Comparison of ENCODE assay signal across 15 cellular contexts in the genomic region with DNA sequence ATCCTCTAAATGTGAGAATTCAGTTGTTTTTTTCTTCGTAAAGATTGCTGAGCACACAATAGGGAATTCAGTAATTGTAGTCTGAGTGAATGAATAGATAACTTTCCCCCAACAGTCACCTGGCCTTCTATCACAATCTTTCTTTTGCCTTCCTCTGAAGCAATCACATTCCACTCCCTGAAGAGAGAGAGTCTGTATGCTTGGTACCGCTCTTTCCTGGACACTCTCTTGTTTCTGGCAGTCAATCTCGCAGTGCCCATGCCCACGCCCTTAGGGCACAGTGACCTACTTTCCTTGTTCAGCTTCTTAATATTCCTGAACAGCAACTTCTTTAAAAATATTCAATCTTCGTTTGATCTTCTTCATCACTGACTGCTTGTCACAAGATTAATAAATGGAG.
DNase-seq lines count a peak whose midpoint lies in the region; ATAC-seq, FAIRE-seq and TF ChIP-seq lines count a peak whose summit lies in the region.
"Had no signal": no experiment of that assay in that cellular context is flagged by ENCODE, and none has a peak within 500 bp of the region (broad histone marks: within the 10 kb centered on the region; RNA-seq: fewer than 3 reads in every experiment).

No MANE protein-coding gene starts in this region.

- no peaks in the 10 kb centered on the region for H3K9me3 ChIP-seq in endothelial cell of umbilical vein (replicated peaks; ENCODE audit: control insufficient read depth, insufficient read depth, low read length)
- no peaks in the 10 kb centered on the region for H3K9me3 ChIP-seq in tibial artery
- H3K9me3 ChIP-seq: body of pancreas had no signal

- no peaks in the 10 kb centered on the region for H3K4me1 Mint-ChIP-seq in activated naive CD8-positive, alpha-beta T cell treated with anti-CD3 and anti-CD28 coated beads, Interleukin-2, amount 50 U/mL, for 24 hours

- H3K4me3 ChIP-seq in endothelial cell of umbilical vein (replicated peaks in 1 of 3; ENCODE audit: insufficient read depth in 1 of 3, low read depth in 1 of 3, low read length in 3 of 3): no peak overlapping the region
- H3K4me3 ChIP-seq in tibial artery: no peak overlapping the region
- H3K4me3 ChIP-seq: body of pancreas had no signal

- H4K20me1 ChIP-seq in endothelial cell of umbilical vein (replicated peaks; ENCODE audit: control insufficient read depth, extremely low read depth, insufficient read depth, low read length): no peaks in the 10 kb centered on the region

- CTCF ChIA-PET in endothelial cell of umbilical vein (lab: Charles Lee): interaction anchor here (0.7 to 2.0 kb wide), 6 partner anchors 10 to 192 kb away, joined by 3 to 23 read pairs (median 6); no protein-coding TSS in a partner anchor

- TF ChIP-seq POLR2A in endothelial cell of umbilical vein (IDR thresholded peaks at IDR 0.05; ENCODE audit: low read depth, low read length): no peak

- no peak overlapping the region for H3K4me2 ChIP-seq in endothelial cell of umbilical vein (ENCODE audit: insufficient read depth, low read length)

- FAIRE-seq in endothelial cell of umbilical vein (lab: Jason Lieb, UNC): peak; percentile 24
- FAIRE-seq: islet of Langerhans had no signal

- H3K27me3 Mint-ChIP-seq in activated naive CD8-positive, alpha-beta T cell treated with anti-CD3 and anti-CD28 coated beads, Interleukin-2, amount 50 U/mL, for 24 hours: no peaks in the 10 kb centered on the region
- H3K27me3 Mint-ChIP-seq: stimulated activated naive CD8-positive, alpha-beta T cell treated with anti-CD3 and anti-CD28 coated beads, Interleukin-15, Interleukin-2, amounts not matched to agents 100 ng/mL and 50 ng/mL, for 24 hours had no signal

- TF ChIP-seq CTCF in endothelial cell of umbilical vein (IDR thresholded peaks at IDR 0.05; ENCODE audit: extremely low read depth in 1 of 2, insufficient read depth in 1 of 2, low read depth in 1 of 2, low read length in 2 of 2) (no peak), tibial artery (IDR thresholded peaks at IDR 0.05) (no peak)

- no peaks in the 10 kb centered on the region for H3K36me3 Mint-ChIP-seq in activated naive CD8-positive, alpha-beta T cell treated with anti-CD3 and anti-CD28 coated beads, Interleukin-2, amount 50 U/mL, for 24 hours (ENCODE audit: low read depth)

- H3K27ac ChIP-seq in endothelial cell of umbilical vein (ENCODE audit: insufficient read depth, low read depth, low read length) (no peak overlapping the region), tibial artery (peak overlapping the region; percentile 60 to 63)

- H3K79me2 ChIP-seq in endothelial cell of umbilical vein (ENCODE audit: control insufficient read depth, insufficient read depth, low read length): no peaks in the 10 kb centered on the region

- no peak overlapping the region for H3K27ac Mint-ChIP-seq in activated naive CD8-positive, alpha-beta T cell treated with anti-CD3 and anti-CD28 coated beads, Interleukin-2, amount 50 U/mL, for 24 hours
- H3K27ac Mint-ChIP-seq: stimulated activated naive CD8-positive, alpha-beta T cell treated with anti-CD3 and anti-CD28 coated beads, Interleukin-15, Interleukin-2, amounts not matched to agents 100 ng/mL and 50 ng/mL, for 24 hours; T-helper 1 cell treated with Interleukin-12 subunit alpha and Interleukin-12 subunit beta and Interleukin-4 antibody, amounts not matched to agents 30 μg/mL and 1 μg/mL, for 36 hours had no signal

- no peak overlapping the region for H2AFZ ChIP-seq in endothelial cell of umbilical vein (ENCODE audit: low read depth, low read length)

- no peaks in the 10 kb centered on the region for H3K27me3 ChIP-seq in endothelial cell of umbilical vein (ENCODE audit: control insufficient read depth in 2 of 2, insufficient read depth in 2 of 2, low read length in 2 of 2)
- H3K27me3 ChIP-seq in tibial artery: no peaks in the 10 kb centered on the region
- H3K27me3 ChIP-seq: body of pancreas had no signal

- peak; percentile 63 for DNase-seq in SK-MEL-5 (ENCODE audit: low read depth, low spot score)
- DNase-seq in endothelial cell of umbilical vein (ENCODE audit: low read depth, low spot score): no peak
- DNase-seq in kidney tubule cell (ENCODE audit: low spot score): peak; percentile 37
- no peak for DNase-seq in tibial artery
- no peak for DNase-seq in NOMO-1 (lab: John Stamatoyannopoulos, UW; ENCODE audit: unreplicated experiment in 2 of 2)
- no peak for DNase-seq in activated naive CD8-positive, alpha-beta T cell treated with anti-CD3 and anti-CD28 coated beads, Interleukin-2, amount 50 U/mL, for 24 hours
- DNase-seq: activated CD8-positive, alpha-beta memory T cell treated with anti-CD3 and anti-CD28 coated beads, Interleukin-2, amount 50 U/mL, for 4 hours; NCI-H2081 treated with DMSO at 0.1 percent for 48 hours; NCI-H748 treated with DMSO at 0.1 percent for 48 hours; stimulated activated CD4-positive, alpha-beta T cell treated with anti-CD3 and anti-CD28 coated beads, Interleukin-12 subunit alpha, Interleukin-12 subunit beta, amount 100 ng/mL, for 4 hours had no signal

- H3K9me1 ChIP-seq in endothelial cell of umbilical vein (replicated peaks; ENCODE audit: control insufficient read depth, extremely low read depth, insufficient read depth, low read length): no peaks in the 10 kb centered on the region

- intact Hi-C loops in endothelial cell of umbilical vein (cut with micrococcal nuclease) (no loop called here), tibial artery (cut with DNase I; ENCODE audit: low total_unique reads) (no loop called here)

- H3K4me1 ChIP-seq in endothelial cell of umbilical vein (ENCODE audit: control insufficient read depth, extremely low read depth, insufficient read depth, low read length) (peaks cover 13% of the 10 kb centered on the region), tibial artery (peaks cover 0 to 46% (median 28%) of the 10 kb centered on the region in 4 donors)
- H3K4me1 ChIP-seq: body of pancreas had no signal

- H3K9me3 Mint-ChIP-seq in activated naive CD8-positive, alpha-beta T cell treated with anti-CD3 and anti-CD28 coated beads, Interleukin-2, amount 50 U/mL, for 24 hours: no peaks in the 10 kb centered on the region
- H3K9me3 Mint-ChIP-seq: stimulated activated naive CD8-positive, alpha-beta T cell treated with anti-CD3 and anti-CD28 coated beads, Interleukin-15, Interleukin-2, amounts not matched to agents 100 ng/mL and 50 ng/mL, for 24 hours; T-helper 1 cell treated with Interleukin-12 subunit alpha and Interleukin-12 subunit beta and Interleukin-4 antibody, amounts not matched to agents 30 μg/mL and 1 μg/mL, for 36 hours had no signal

- in situ Hi-C loops in SK-MEL-5 (cut with HindIII; ENCODE audit: low pct_unique_long_range_greater_than_20kb, low sequenced_read_pairs): no loop called here

- dilution Hi-C loops in endothelial cell of umbilical vein (cut with MboI; ENCODE audit: extremely low pct_ligation_motif_present, low sequenced_read_pairs): no loop called here

- ATAC-seq in activated naive CD8-positive, alpha-beta T cell treated with anti-CD3 and anti-CD28 coated beads, Interleukin-2, amount 50 U/mL, for 24 hours: no peak
- ATAC-seq in HG02885 (IDR thresholded peaks at IDR 0.05; ENCODE audit: poor library complexity, unreplicated experiment): no peak

- no peaks in the 10 kb centered on the region for H3K36me3 ChIP-seq in endothelial cell of umbilical vein (ENCODE audit: control insufficient read depth in 2 of 2, extremely low read depth in 1 of 2, insufficient read depth in 2 of 2, low read length in 2 of 2)
- H3K36me3 ChIP-seq in tibial artery: no peaks in the 10 kb centered on the region

- no peak overlapping the region for H3K9ac ChIP-seq in endothelial cell of umbilical vein (replicated peaks; ENCODE audit: extremely low read depth, insufficient read depth, low read length)

- no TSS peak for BruUV-seq in endothelial cell of umbilical vein (replicated peaks; lab: Mats Ljungman, UMichigan)

- POLR2A ChIA-PET in endothelial cell of umbilical vein (lab: Charles Lee): no interaction called here

- no peak overlapping the region for H3K4me3 Mint-ChIP-seq in activated naive CD8-positive, alpha-beta T cell treated with anti-CD3 and anti-CD28 coated beads, Interleukin-2, amount 50 U/mL, for 24 hours
- H3K4me3 Mint-ChIP-seq: stimulated activated naive CD8-positive, alpha-beta T cell treated with anti-CD3 and anti-CD28 coated beads, Interleukin-15, Interleukin-2, amounts not matched to agents 100 ng/mL and 50 ng/mL, for 24 hours; T-helper 1 cell treated with Interleukin-12 subunit alpha and Interleukin-12 subunit beta and Interleukin-4 antibody, amounts not matched to agents 30 μg/mL and 1 μg/mL, for 36 hours had no signal

TF ChIP-seq in endothelial cell of umbilical vein, 7 proteins besides CTCF, POLR2A, EP300 and RAD21:
- TF ChIP-seq GATA2 (IDR thresholded peaks at IDR 0.05; ENCODE audit: insufficient read depth, insufficient read length, low read depth, low read length): no peak
- TF ChIP-seq POLR2AphosphoS5 (IDR thresholded peaks at IDR 0.05; ENCODE audit: insufficient read depth, low read depth, low read length): no peak
- TF ChIP-seq EZH2 (IDR thresholded peaks at IDR 0.05; ENCODE audit: borderline replicate concordance, low read depth, low read length, severe bottlenecking): no peak
- TF ChIP-seq JUN (IDR thresholded peaks at IDR 0.05; ENCODE audit: borderline replicate concordance, insufficient read depth, insufficient read length, low read depth): no peak
- TF ChIP-seq, protein P1, sequence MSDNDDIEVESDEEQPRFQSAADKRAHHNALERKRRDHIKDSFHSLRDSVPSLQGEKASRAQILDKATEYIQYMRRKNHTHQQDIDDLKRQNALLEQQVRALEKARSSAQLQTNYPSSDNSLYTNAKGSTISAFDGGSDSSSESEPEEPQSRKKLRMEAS (IDR thresholded peaks at IDR 0.05; ENCODE audit: insufficient read depth, insufficient read length): no peak
- TF ChIP-seq FOS (IDR thresholded peaks at IDR 0.05; ENCODE audit: borderline replicate concordance, insufficient read depth, low read length): no peak
- TF ChIP-seq MYC (IDR thresholded peaks at IDR 0.05; ENCODE audit: low read depth, low read length): no peak

Comparison
In these comparisons a context has a peak if more than half of its experiments do, and no peak if none do; other contexts are left out.
1. DNase-seq: peak in SK-MEL-5 (single experiment) and kidney tubule cell (single experiment); none in endothelial cell of umbilical vein (single experiment), tibial artery (0 of 2), NOMO-1 (0 of 2) and activated naive CD8-positive, alpha-beta T cell treated with anti-CD3 and anti-CD28 coated beads, Interleukin-2, amount 50 U/mL, for 24 hours (single experiment).